ENCODE assay signal across 8 cellular contexts in genomic region chr3:52896613-52897012, GRCh38. TPM values are rescaled to one million over a fixed set of nuclear protein-coding genes. Genes with fewer than 3 reads are reported as not detected.
DNase-seq lines count a peak whose midpoint lies in the region; ATAC-seq, FAIRE-seq and TF ChIP-seq lines count a peak whose summit lies in the region.

No MANE protein-coding gene starts in this region.

- H3K4me3 ChIP-seq in keratinocyte (ENCODE audit: control insufficient read depth in 2 of 3, extremely low read depth in 1 of 3, insufficient read depth in 2 of 3, low read depth in 1 of 3, low read length in 3 of 3), result peak overlapping the region; percentile 82 to 92 (median 92)
- H3K4me3 ChIP-seq in thymus (ENCODE audit: low read length), result peak overlapping the region; percentile 91

- peak; percentile 52 for FAIRE-seq in keratinocyte (lab: Jason Lieb, UNC)

- H3K27me3 ChIP-seq in keratinocyte (ENCODE audit: control insufficient read depth, extremely low read depth, insufficient read depth, low read length) (no peaks in the 10 kb centered on the region), thymus (ENCODE audit: control insufficient read depth, insufficient read depth) (no peaks in the 10 kb centered on the region)

- H3K4me2 ChIP-seq in keratinocyte (ENCODE audit: control insufficient read depth, extremely low read depth, insufficient read depth, low read depth, low read length), result peak overlapping the region; percentile 100

- no peaks in the 10 kb centered on the region for H3K27me3 Mint-ChIP-seq in activated T-helper 1 cell treated with anti-CD3 and anti-CD28 coated beads, Interleukin-12 subunit alpha, Interleukin-12 subunit beta, Interleukin-2, Interleukin-4 antibody, amounts not matched to agents 30 ng/mL and 10 ng/mL and 1 ng/mL, durations not matched to agents 14 hours and 24 hours and 36 hours (ENCODE audit: insufficient read depth)

- peak overlapping the region; percentile 84 for H2AFZ ChIP-seq in keratinocyte (ENCODE audit: control insufficient read depth, low read length)

- no peak for TF ChIP-seq CTCF in GM13977 (IDR thresholded peaks at IDR 0.05; ENCODE audit: extremely low read depth, insufficient read depth, missing control alignments)
- no peak for TF ChIP-seq CTCF in keratinocyte (optimal IDR thresholded peaks at IDR 0.05 in 1 of 3, IDR thresholded peaks at IDR 0.05 in 1 of 3, conservative IDR thresholded peaks at IDR 0.05 in 1 of 3; ENCODE audit: extremely low read depth in 1 of 3, insufficient read depth in 2 of 3, low read length in 3 of 3)

- H3K9me3 ChIP-seq in keratinocyte (ENCODE audit: control insufficient read depth, low read depth, low read length) (no peaks in the 10 kb centered on the region), thymus (ENCODE audit: control insufficient read depth) (no peaks in the 10 kb centered on the region)

- H3K79me2 ChIP-seq in keratinocyte (ENCODE audit: control insufficient read depth, insufficient read depth, low read length), result peaks cover 19% of the 10 kb centered on the region

- H3K4me1 ChIP-seq in keratinocyte (ENCODE audit: control insufficient read depth, extremely low read depth, insufficient read depth, low read length), result peaks cover 11% of the 10 kb centered on the region
- H3K4me1 ChIP-seq in thymus (ENCODE audit: control insufficient read depth, insufficient read depth, low read length), result peaks cover 31% of the 10 kb centered on the region

- no peaks in the 10 kb centered on the region for H3K9me3 Mint-ChIP-seq in activated T-helper 1 cell treated with anti-CD3 and anti-CD28 coated beads, Interleukin-12 subunit alpha, Interleukin-12 subunit beta, Interleukin-2, Interleukin-4 antibody, amounts not matched to agents 30 ng/mL and 10 ng/mL and 1 ng/mL, durations not matched to agents 14 hours and 24 hours and 36 hours

- H4K20me1 ChIP-seq in keratinocyte (ENCODE audit: control insufficient read depth, extremely low read depth, insufficient read depth, low read length), result peaks cover 2% of the 10 kb centered on the region

- peaks cover 9% of the 10 kb centered on the region for H3K36me3 Mint-ChIP-seq in activated T-helper 1 cell treated with anti-CD3 and anti-CD28 coated beads, Interleukin-12 subunit alpha, Interleukin-12 subunit beta, Interleukin-2, Interleukin-4 antibody, amounts not matched to agents 30 ng/mL and 10 ng/mL and 1 ng/mL, durations not matched to agents 14 hours and 24 hours and 36 hours (ENCODE audit: low read depth)

- peaks cover 57% of the 10 kb centered on the region for H3K4me1 Mint-ChIP-seq in activated T-helper 1 cell treated with anti-CD3 and anti-CD28 coated beads, Interleukin-12 subunit alpha, Interleukin-12 subunit beta, Interleukin-2, Interleukin-4 antibody, amounts not matched to agents 30 ng/mL and 10 ng/mL and 1 ng/mL, durations not matched to agents 14 hours and 24 hours and 36 hours (ENCODE audit: low read depth)

- peaks cover 2% of the 10 kb centered on the region for H3K9me1 ChIP-seq in keratinocyte (ENCODE audit: control insufficient read depth, extremely low read depth, insufficient read depth, low read length)

- peak overlapping the region; percentile 66 for H3K9ac ChIP-seq in keratinocyte (ENCODE audit: control insufficient read depth, extremely low read depth, insufficient read depth, low read length)

- ATAC-seq in HG03378 (IDR thresholded peaks at IDR 0.05; ENCODE audit: unreplicated experiment), result no peak

- H3K4me3 Mint-ChIP-seq in activated T-helper 1 cell treated with anti-CD3 and anti-CD28 coated beads, Interleukin-12 subunit alpha, Interleukin-12 subunit beta, Interleukin-2, Interleukin-4 antibody, amounts not matched to agents 30 ng/mL and 10 ng/mL and 1 ng/mL, durations not matched to agents 14 hours and 24 hours and 36 hours, result peak overlapping the region; percentile 97

- intact Hi-C loops in activated T-helper 1 cell treated with anti-CD3 and anti-CD28 coated beads, Interleukin-12 subunit alpha, Interleukin-12 subunit beta, Interleukin-2, Interleukin-4 antibody, amounts not matched to agents 30 ng/mL and 10 ng/mL and 1 ng/mL, durations not matched to agents 14 hours and 24 hours and 36 hours (cut with micrococcal nuclease), result loop anchor here (1.0 to 5.0 kb wide), 9 partner anchors 38 to 358 kb away; partner anchors contain the start of genes NEK4, SFMBT1 and SPCS1

- WGBS in thymus, result 14% methylated on average over 9 of the region's 9 CpGs

- H3K36me3 ChIP-seq in keratinocyte (ENCODE audit: control insufficient read depth in 2 of 2, extremely low read depth in 1 of 2, insufficient read depth in 2 of 2, low read length in 2 of 2), result peaks cover 0 to 6% of the 10 kb centered on the region in 2 experiments
- peaks cover 9% of the 10 kb centered on the region for H3K36me3 ChIP-seq in thymus (ENCODE audit: control insufficient read depth, insufficient read depth)

- in situ Hi-C loops in GM13977 (cut with MboI; ENCODE audit: low pct_unique_long_range_greater_than_20kb, low sequenced_read_pairs, unreplicated experiment), result no loop called here

- H3K27ac Mint-ChIP-seq in activated T-helper 1 cell treated with anti-CD3 and anti-CD28 coated beads, Interleukin-12 subunit alpha, Interleukin-12 subunit beta, Interleukin-2, Interleukin-4 antibody, amounts not matched to agents 30 ng/mL and 10 ng/mL and 1 ng/mL, durations not matched to agents 14 hours and 24 hours and 36 hours, result peak overlapping the region; percentile 77

- peak; percentile 46 for DNase-seq in 8988T
- peak; percentile 42 for DNase-seq in GM13977 (ENCODE audit: low spot score)
- no peak for DNase-seq in activated T-helper 1 cell treated with anti-CD3 and anti-CD28 coated beads, Interleukin-12 subunit alpha, Interleukin-12 subunit beta, Interleukin-2, Interleukin-4 antibody, amounts not matched to agents 30 ng/mL and 10 ng/mL and 1 ng/mL, durations not matched to agents 14 hours and 24 hours and 36 hours (ENCODE audit: low spot score)
- DNase-seq in keratinocyte (ENCODE audit: low read depth, low spot score), result no peak
- no peak for DNase-seq in NCI-H2171 treated with DMSO at 0.1 percent for 48 hours (lab: John Stamatoyannopoulos, UW)
- no peak for DNase-seq in SKM-1 treated with dmso at 0.1 percent for 144 hours (lab: John Stamatoyannopoulos, UW; ENCODE audit: unreplicated experiment)

- dilution Hi-C loops in keratinocyte (cut with MboI; ENCODE audit: extremely low pct_ligation_motif_present, low sequenced_read_pairs), result no loop called here

- H3K27ac ChIP-seq in keratinocyte (ENCODE audit: control insufficient read depth, insufficient read depth, low read length), result peak overlapping the region; percentile 53
- H3K27ac ChIP-seq in thymus (ENCODE audit: low read depth), result peak overlapping the region; percentile 42

RNA-seq across cellular contexts. Expression of gene STIMATE, which starts 0.7 kb away (rescaled TPM):
- total RNA-seq in activated T-helper 1 cell treated with anti-CD3 and anti-CD28 coated beads, Interleukin-12 subunit alpha, Interleukin-12 subunit beta, Interleukin-2, Interleukin-4 antibody, amounts not matched to agents 30 ng/mL and 10 ng/mL and 1 ng/mL, durations not matched to agents 14 hours and 24 hours and 36 hours, result 19.8 and 20.1 TPM in 2 replicates
- 8.2 to 10.2 TPM (median 8.3 TPM) in 3 replicates for polyA plus RNA-seq in keratinocyte
- 2.8 TPM for polyA plus RNA-seq in keratinocyte (2011; ENCODE audit: low read depth)
- 10.6 and 14.2 TPM in 2 replicates for polyA plus RNA-seq in keratinocyte (2011; cell fraction: cytosol; rRNA removed)
- 21.5 and 30.9 TPM in 2 replicates for polyA plus RNA-seq in keratinocyte (2011; cell fraction: nucleus; rRNA removed)
- 6.5 and 13.7 TPM in 2 replicates for polyA plus RNA-seq in keratinocyte (2012; ENCODE audit: low replicate concordance)
- polyA minus RNA-seq in keratinocyte, result 14.5 to 15.2 TPM (median 15.1 TPM) in 3 replicates
- polyA minus RNA-seq in keratinocyte (2011; cell fraction: cytosol; rRNA and poly(A)+ RNA removed), result 29.9 TPM
- polyA minus RNA-seq in keratinocyte (2011; cell fraction: nucleus; rRNA and poly(A)+ RNA removed), result 9.5 and 15.0 TPM in 2 replicates
- polyA plus RNA-seq in thymus, result 7.5 TPM

Comparison
In these comparisons a context has a peak if more than half of its experiments do, and no peak if none do; other contexts are left out.
1. DNase-seq: peak in 8988T (single experiment) and GM13977 (single experiment); none in activated T-helper 1 cell treated with anti-CD3 and anti-CD28 coated beads, Interleukin-12 subunit alpha, Interleukin-12 subunit beta, Interleukin-2, Interleukin-4 antibody, amounts not matched to agents 30 ng/mL and 10 ng/mL and 1 ng/mL, durations not matched to agents 14 hours and 24 hours and 36 hours (single experiment), keratinocyte (single experiment), NCI-H2171 treated with DMSO at 0.1 percent for 48 hours (single experiment) and SKM-1 treated with dmso at 0.1 percent for 144 hours (single experiment).